In the genomic region with DNA sequence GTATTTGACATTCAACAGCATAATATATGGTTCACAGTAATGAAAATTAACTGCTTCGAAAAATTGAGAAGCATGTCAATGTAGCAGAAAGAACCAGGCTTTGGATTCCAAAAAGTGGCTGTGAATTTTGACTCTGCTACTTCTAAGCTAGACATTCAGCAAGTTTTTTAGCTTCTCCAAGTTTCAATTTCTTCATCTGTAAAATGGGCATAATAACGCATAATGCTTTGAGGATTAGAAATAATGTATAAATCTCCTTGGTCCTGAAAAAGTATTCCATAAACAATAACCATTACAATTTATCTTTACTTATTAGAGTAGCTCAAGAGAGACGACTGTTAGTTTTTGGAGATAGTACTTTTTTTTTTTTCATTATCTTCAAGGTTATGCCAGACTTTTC, we compare ENCODE assay signal across 2 cellular contexts.
TF ChIP-seq lines count a peak whose summit lies in the region.

No MANE protein-coding gene starts in this region.

TF ChIP-seq in HepG2, 621 proteins besides CTCF, POLR2A, EP300 and RAD21:
- no peak for TF ChIP-seq TSC22D2 (CRISPR knock-in tag; IDR thresholded peaks at IDR 0.05; ENCODE audit: borderline replicate concordance)
- TF ChIP-seq IKZF5 (CRISPR knock-in tag; IDR thresholded peaks at IDR 0.05): no peak
- no peak for TF ChIP-seq RARG (CRISPR knock-in tag; IDR thresholded peaks at IDR 0.05; ENCODE audit: low read depth)
- peak; percentile 69 for TF ChIP-seq ZNF629 (CRISPR knock-in tag; conservative IDR thresholded peaks at IDR 0.05)

TF ChIP-seq in K562, 482 proteins besides CTCF, POLR2A, EP300 and RAD21:
- TF ChIP-seq ZNF212 (CRISPR knock-in tag; IDR thresholded peaks at IDR 0.05) (no peak), RBM25 (IDR thresholded peaks at IDR 0.05; ENCODE audit: low read depth, low read length, severe bottlenecking) (peak; percentile 68)
